Comparison of ENCODE assay signal across 1 cellular context in genomic region chr12:123533672-123534643, GRCh38.
TF ChIP-seq lines count a peak whose summit lies in the region.

RILPL1 (minus strand) TSS chr12:123533719; CDS start chr12:123533482, 237 bp downstream.

TF ChIP-seq in HepG2, 621 proteins besides CTCF, POLR2A, EP300 and RAD21 (continued from another document):
- TF ChIP-seq ZNF318 (CRISPR knock-in tag; IDR thresholded peaks at IDR 0.05) = no peak
- TF ChIP-seq ZSCAN30 (CRISPR knock-in tag; IDR thresholded peaks at IDR 0.05) = no peak
- TF ChIP-seq TCF12 (IDR thresholded peaks at IDR 0.05) = no peak
- 0 out of 2 replicates have a peak, but pooled peaks have one; percentile 24 for TF ChIP-seq TCF12 (CRISPR knock-in tag; IDR thresholded peaks at IDR 0.05)
- peak; percentile 49; the same call in 1 of the 2 replicates for TF ChIP-seq GABPB1 (CRISPR knock-in tag; IDR thresholded peaks at IDR 0.05)
- peak in 1 of 2 experiments; percentile 6; a peak in 1 of 4 replicates for TF ChIP-seq HMGXB4 (CRISPR knock-in tag; IDR thresholded peaks at IDR 0.05; ENCODE audit: borderline replicate concordance in 1 of 2, low read depth in 1 of 2)
- TF ChIP-seq HMG20A (CRISPR knock-in tag; IDR thresholded peaks at IDR 0.05; ENCODE audit: borderline replicate concordance) = no peak
- TF ChIP-seq FUBP1 (CRISPR knock-in tag; IDR thresholded peaks at IDR 0.05; ENCODE audit: borderline replicate concordance) = no peak
